Comparison of ENCODE assay signal across 8 cellular contexts in the genomic region with DNA sequence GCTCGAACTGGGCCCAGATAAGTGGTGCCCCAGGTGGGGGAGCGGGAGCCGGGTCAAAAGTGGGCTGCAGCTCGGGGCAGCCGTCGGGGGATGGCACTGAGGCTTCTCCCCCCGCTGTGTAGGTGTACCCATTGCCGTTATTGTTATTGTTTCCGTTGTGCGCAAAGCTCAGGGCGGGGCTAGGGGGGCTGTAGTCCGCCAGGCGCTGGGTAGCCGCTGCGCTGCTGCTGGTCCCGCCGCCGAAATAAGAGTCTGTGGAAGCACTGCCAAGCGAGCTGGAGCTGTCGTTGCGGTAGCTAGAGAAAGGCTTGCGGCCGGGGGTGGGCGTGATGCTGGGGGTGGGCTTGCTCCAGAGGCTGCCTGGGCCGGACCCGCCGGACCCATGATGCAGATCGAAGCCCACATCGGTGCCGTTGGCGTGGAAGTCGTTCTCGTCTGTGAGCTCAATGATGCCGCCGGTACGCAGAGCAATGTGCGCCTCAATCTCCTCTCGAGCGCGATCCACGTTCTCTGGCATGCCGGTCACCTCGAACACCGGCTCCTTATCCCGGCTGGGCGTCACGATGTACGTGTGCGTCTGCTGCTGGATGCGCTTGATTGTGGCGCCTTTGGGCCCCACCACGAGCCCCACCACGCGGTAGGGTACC. TPM values are rescaled to one million over a fixed set of nuclear protein-coding genes. Genes with fewer than 3 reads are reported as not detected.
A peak's percentile ranks its signal among the peaks of the same experiment; 100 is the strongest.
DNase-seq lines count a peak whose midpoint lies in the region; ATAC-seq and TF ChIP-seq lines count a peak whose summit lies in the region.

No MANE protein-coding gene starts in this region.

- peaks cover 16% of the 10 kb centered on the region for H3K4me1 Mint-ChIP-seq in activated B cell treated with CpG ODN at 0.5 μM for 24 hours

- no peak for TF ChIP-seq CTCF in GM06990 (IDR thresholded peaks at IDR 0.05; ENCODE audit: insufficient read depth, low read length, poor library complexity, severe bottlenecking)
- TF ChIP-seq CTCF in activated B cell treated with CpG ODN at 0.5 μM for 24 hours (IDR thresholded peaks at IDR 0.05), result no peak
- no peak for TF ChIP-seq CTCF in foreskin fibroblast (IDR thresholded peaks at IDR 0.05; ENCODE audit: low read depth, low read length)
- TF ChIP-seq CTCF in retinal pigment epithelial cell (conservative IDR thresholded peaks at IDR 0.05; ENCODE audit: low read depth, low read length), result no peak

- H3K4me3 Mint-ChIP-seq in activated B cell treated with CpG ODN at 0.5 μM for 24 hours, result peak overlapping the region; percentile 86

- H3K27me3 Mint-ChIP-seq in activated B cell treated with CpG ODN at 0.5 μM for 24 hours, result peaks cover 19% of the 10 kb centered on the region

- CTCF ChIA-PET in activated B cell treated with CpG ODN at 0.5 μM for 24 hours (lab: Charles Lee), result no interaction called here

- POLR2A ChIA-PET in activated B cell treated with CpG ODN at 0.5 μM for 24 hours (lab: Charles Lee), result no interaction called here

- H3K4me3 ChIP-seq in GM06990 (replicated peaks; ENCODE audit: low read depth, low read length), result no peak overlapping the region
- H3K4me3 ChIP-seq in foreskin fibroblast (ENCODE audit: low read depth in 1 of 2, low read length in 2 of 2), result peak overlapping the region; percentile 83 to 87
- H3K4me3 ChIP-seq in retinal pigment epithelial cell (ENCODE audit: low read length), result peak overlapping the region; percentile 90

- H3K9me3 Mint-ChIP-seq in activated B cell treated with CpG ODN at 0.5 μM for 24 hours, result no peaks in the 10 kb centered on the region

- DNase-seq in GM06990 (ENCODE audit: extremely low read depth, insufficient read length) (peak; percentile 11), activated B cell treated with CpG ODN at 0.5 μM for 24 hours (no peak), foreskin fibroblast (peak; percentile 16 to 57), retinal pigment epithelial cell (ENCODE audit: low read depth) (no peak), DMS153 (lab: John Stamatoyannopoulos, UW) (no peak), medulla oblongata (ENCODE audit: extremely low spot score) (no peak), AML-193 (lab: John Stamatoyannopoulos, UW) (no peak)

- intact Hi-C loops in activated B cell treated with CpG ODN at 0.5 μM for 24 hours (cut with micrococcal nuclease), result loop anchor here (10.0 kb wide), 1 partner anchor 929 kb away; no protein-coding TSS in a partner anchor

- H3K36me3 ChIP-seq in GM06990 (ENCODE audit: control insufficient read depth, insufficient read depth, low read length), result no peaks in the 10 kb centered on the region

- no peak overlapping the region for H3K27ac Mint-ChIP-seq in activated B cell treated with CpG ODN at 0.5 μM for 24 hours

- ATAC-seq in activated B cell treated with CpG ODN at 0.5 μM for 24 hours (ENCODE audit: low read depth) (no peak), HG02571 (IDR thresholded peaks at IDR 0.05; ENCODE audit: unreplicated experiment) (no peak)

- peaks cover 1% of the 10 kb centered on the region for H3K36me3 Mint-ChIP-seq in activated B cell treated with CpG ODN at 0.5 μM for 24 hours (ENCODE audit: low read depth)

- peaks cover 3% of the 10 kb centered on the region for H3K27me3 ChIP-seq in GM06990 (replicated peaks; ENCODE audit: control insufficient read depth, insufficient read depth, low read length)

RNA-seq across cellular contexts. Expression of a gene that starts 2.0 kb away (rescaled TPM):
- total RNA-seq in activated B cell treated with CpG ODN at 0.5 μM for 24 hours, result 0.12 and 0.31 TPM in 2 replicates

Comparison
In these comparisons a context has a peak if more than half of its experiments do, and no peak if none do; other contexts are left out.
1. DNase-seq: peak in GM06990 (single experiment) and foreskin fibroblast (2 of 2); none in activated B cell treated with CpG ODN at 0.5 μM for 24 hours (single experiment), retinal pigment epithelial cell (single experiment), DMS153 (single experiment), medulla oblongata (single experiment) and AML-193 (0 of 2).